19 cellular contexts compared by ENCODE assay signal in the genomic region with DNA sequence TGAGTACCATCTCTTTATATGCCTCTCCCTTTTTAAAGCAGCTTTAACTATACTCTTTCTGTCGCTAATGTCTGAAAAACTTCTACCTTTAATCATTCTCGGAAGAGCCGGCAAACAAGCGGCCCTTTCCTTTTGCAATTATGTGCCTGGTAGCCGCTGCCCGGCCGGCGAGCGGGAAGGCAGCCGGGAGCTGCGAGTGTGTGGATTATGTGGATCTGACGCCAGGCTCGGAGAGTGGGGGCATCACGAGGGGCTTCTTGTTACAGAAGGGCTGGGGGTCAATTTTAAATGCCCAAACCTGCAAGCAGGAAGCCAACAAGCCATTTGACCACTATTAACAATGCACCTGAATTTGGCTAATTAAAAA.
DNase-seq lines count a peak whose midpoint lies in the region; ATAC-seq and TF ChIP-seq lines count a peak whose summit lies in the region.
"Had no signal": no experiment of that assay in that cellular context is flagged by ENCODE, and none has a peak within 500 bp of the region (broad histone marks: within the 10 kb centered on the region; RNA-seq: fewer than 3 reads in every experiment).

No MANE protein-coding gene starts in this region.

- TF ChIP-seq CTCF in endodermal cell (conservative IDR thresholded peaks at IDR 0.05) (no peak), nephron progenitor cell (IDR thresholded peaks at IDR 0.05) (no peak)

- H3K9me3 ChIP-seq in endodermal cell (ENCODE audit: control insufficient read depth, low read length) = peaks cover 6% of the 10 kb centered on the region
- H3K9me3 ChIP-seq: MG63 had no signal

- H3K27ac ChIP-seq in endodermal cell (ENCODE audit: low read depth, low read length) = no peak overlapping the region
- H3K27ac ChIP-seq: 22Rv1, HL-60 had no signal

- H3K4me3 Mint-ChIP-seq in endodermal cell (peak overlapping the region; percentile 18), nephron progenitor cell (peak overlapping the region; percentile 72), T-cell (no peak overlapping the region)
- H3K4me3 Mint-ChIP-seq: B cell had no signal

- H3K36me3 ChIP-seq in endodermal cell (ENCODE audit: control insufficient read depth, insufficient read depth, low read length) = no peaks in the 10 kb centered on the region
- H3K36me3 ChIP-seq: MG63 had no signal

- ATAC-seq in T-cell (replicated peaks in 1 of 4) = no peak
- ATAC-seq in GM19467 (IDR thresholded peaks at IDR 0.05; ENCODE audit: unreplicated experiment) = no peak

- no peak overlapping the region for H3K9ac ChIP-seq in endodermal cell (ENCODE audit: extremely low read depth, low read length, poor library complexity, severe bottlenecking)

- H3K36me3 Mint-ChIP-seq in endodermal cell (ENCODE audit: low read depth) (no peaks in the 10 kb centered on the region), nephron progenitor cell (ENCODE audit: low read depth) (peaks cover 5% of the 10 kb centered on the region), T-cell (peaks cover 28% of the 10 kb centered on the region)

- WGBS in endodermal cell (ENCODE audit: insufficient coverage in 1 of 2, insufficient read length in 1 of 2), 2 experiments = 88 to 94% methylated on average over 10 to 14 of the region's 14 CpGs

- no peak overlapping the region for H3K4me3 ChIP-seq in endodermal cell (ENCODE audit: low read length)
- H3K4me3 ChIP-seq: MG63 had no signal

- DNase-seq in DMS153 treated with DMSO at 0.1 percent for 48 hours (lab: John Stamatoyannopoulos, UW; ENCODE audit: unreplicated experiment) = peak; percentile 52
- DNase-seq in DMS153 (lab: John Stamatoyannopoulos, UW) = no peak
- peak; percentile 52 for DNase-seq in NCI-H146 (lab: John Stamatoyannopoulos, UW)
- DNase-seq in endodermal cell = peak; percentile 40
- peak; percentile 16 for DNase-seq in nephron progenitor cell
- no peak for DNase-seq in T-cell
- no peak for DNase-seq in NAMALWA (ENCODE audit: low spot score)
- DNase-seq: Calu3; effector memory CD4-positive, alpha-beta T cell; IMR-90; MG63; NCI-H2029; SIG-M5; small intestine; stimulated activated CD4-positive, alpha-beta T cell treated with anti-CD3 and anti-CD28 coated beads, Interleukin-2, amount 100 ng/mL, for 48 hours had no signal

- POLR2A ChIA-PET in T-cell (lab: Charles Lee) = interaction anchor here (0.6 to 0.7 kb wide), 3 partner anchors 13 to 35 kb away, joined by 4 to 10 read pairs (median 4); no protein-coding TSS in a partner anchor

- peaks cover 6% of the 10 kb centered on the region for H3K4me1 Mint-ChIP-seq in endodermal cell
- peaks cover 20% of the 10 kb centered on the region for H3K4me1 Mint-ChIP-seq in nephron progenitor cell
- peaks cover 0 to 5% (median 4%) of the 10 kb centered on the region in 3 donors for H3K4me1 Mint-ChIP-seq in T-cell
- H3K4me1 Mint-ChIP-seq: B cell had no signal

- H3K4me1 ChIP-seq in endodermal cell (ENCODE audit: control insufficient read depth, insufficient read depth, low read length) = no peaks in the 10 kb centered on the region

- CTCF ChIA-PET in T-cell (lab: Charles Lee) = no interaction called here

- H3K27ac Mint-ChIP-seq in endodermal cell (no peak overlapping the region), nephron progenitor cell (no peak overlapping the region), T-cell (peak overlapping the region in 1 of 2 donors; percentile 19)
- H3K27ac Mint-ChIP-seq: B cell had no signal

- H3K9me3 Mint-ChIP-seq in endodermal cell (peaks cover 1% of the 10 kb centered on the region), nephron progenitor cell (peaks cover 24% of the 10 kb centered on the region), T-cell (no peaks in the 10 kb centered on the region)

- no peaks in the 10 kb centered on the region for H3K27me3 ChIP-seq in endodermal cell (ENCODE audit: control insufficient read depth, insufficient read depth, low read length, poor library complexity, severe bottlenecking)
- H3K27me3 ChIP-seq: MG63 had no signal

- H3K27me3 Mint-ChIP-seq in endodermal cell (ENCODE audit: insufficient read depth) = peaks cover 12% of the 10 kb centered on the region
- peaks cover 45% of the 10 kb centered on the region for H3K27me3 Mint-ChIP-seq in nephron progenitor cell (ENCODE audit: low read depth, poor library complexity)
- H3K27me3 Mint-ChIP-seq in T-cell = peaks cover 25 to 30% of the 10 kb centered on the region in 2 donors

Comparison
In these comparisons a context has a peak if more than half of its experiments do, and no peak if none do; other contexts are left out.
1. DNase-seq: peak in DMS153 treated with DMSO at 0.1 percent for 48 hours (single experiment), NCI-H146 (single experiment), endodermal cell (single experiment) and nephron progenitor cell (single experiment); none in DMS153 (single experiment), T-cell (0 of 34) and NAMALWA (single experiment).
2. H3K4me3 Mint-ChIP-seq: peak in endodermal cell (single experiment) and nephron progenitor cell (single experiment); none in T-cell (0 of 3).